In genomic region chr20:44788706-44789456, GRCh38 we compare ENCODE assay signal across 11 cellular contexts. TPM values are rescaled to one million over a fixed set of nuclear protein-coding genes. Genes with fewer than 3 reads are reported as not detected.
"Had no signal": no experiment of that assay in that cellular context is flagged by ENCODE, and none has a peak within 500 bp of the region (broad histone marks: within the 10 kb centered on the region; RNA-seq: fewer than 3 reads in every experiment).

No MANE protein-coding gene starts in this region.

- H3K4me3 ChIP-seq: GM23338 had no signal

- H3K4me2 ChIP-seq: GM23338, KMS-11 had no signal

- H3K27ac ChIP-seq: HL-60, KMS-11 had no signal

- DNase-seq: H9, HCEC 1CT, IMR-90, Karpas-422, KBM-7 had no signal

- FAIRE-seq: H1, H54 had no signal

- H2AFZ ChIP-seq: GM23338 had no signal

- H3K9ac ChIP-seq: KMS-11 had no signal

- ATAC-seq: GM23338 had no signal

RNA-seq across cellular contexts. Expression of gene RIMS4, which starts 21.5 kb away (rescaled TPM):
- total RNA-seq: HT1080, IMR-90 had no signal
- polyA plus RNA-seq: IMR-90 had no signal

RNA-seq across cellular contexts. Expression of gene KCNK15, which starts 43.2 kb away (rescaled TPM):
- total RNA-seq: HT1080, IMR-90 had no signal
- polyA plus RNA-seq: IMR-90 had no signal
